Comparison of ENCODE assay signal across 16 cellular contexts in the genomic region with DNA sequence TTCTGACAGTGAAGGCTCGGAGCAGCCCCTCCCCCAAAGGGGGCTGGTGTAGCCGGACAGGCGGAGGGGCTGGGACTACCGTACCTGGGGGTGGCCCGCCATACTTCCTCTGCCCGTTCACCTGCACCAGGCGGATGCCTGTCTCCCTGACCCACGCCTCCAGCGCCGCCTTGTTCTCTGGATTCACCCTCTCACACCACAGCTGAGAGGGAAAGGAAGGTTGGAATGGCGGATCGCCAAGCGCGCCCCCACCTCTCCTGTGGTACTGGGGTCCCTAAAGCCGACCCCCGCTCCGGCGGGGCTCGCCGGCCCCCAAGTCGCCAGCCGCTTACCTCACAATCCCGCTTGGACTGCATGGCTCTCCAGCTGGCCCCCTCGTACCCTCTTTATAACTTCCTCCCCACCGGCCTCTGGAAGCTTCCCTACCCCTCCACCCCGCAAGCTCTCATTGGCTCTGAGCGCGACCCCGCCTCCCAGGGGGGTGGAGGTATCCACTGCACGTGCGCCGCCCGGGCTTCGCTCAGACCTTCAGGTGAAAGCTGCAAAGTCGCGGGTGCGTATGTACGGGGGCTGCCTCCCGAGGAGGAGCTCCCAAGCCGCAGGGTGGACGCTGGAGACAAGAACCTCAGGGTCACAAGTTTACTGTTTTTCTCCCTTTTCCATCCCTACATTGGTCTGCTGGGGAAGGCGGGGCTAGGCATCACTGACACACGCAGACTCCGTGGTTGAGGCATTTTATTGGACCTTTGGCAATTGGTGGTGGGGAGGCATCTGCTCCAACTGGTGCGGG. TPM values are rescaled to one million over a fixed set of nuclear protein-coding genes. Genes with fewer than 3 reads are reported as not detected.
DNase-seq lines count a peak whose midpoint lies in the region; ATAC-seq and TF ChIP-seq lines count a peak whose summit lies in the region.
"Had no signal": no experiment of that assay in that cellular context is flagged by ENCODE, and none has a peak within 500 bp of the region (broad histone marks: within the 10 kb centered on the region; RNA-seq: fewer than 3 reads in every experiment).

A gene (minus strand): TSS at position 390 of the 790 bp plus-strand sequence. CDS start 34 bp downstream, at position 356.

- H3K4me1 ChIP-seq in H9 (ENCODE audit: insufficient read depth, low read length) (no peaks in the 10 kb centered on the region), neutrophil (ENCODE audit: control insufficient read depth in 1 of 2, insufficient read depth in 1 of 2, low read depth in 1 of 2, low read length in 1 of 2) (no peaks in the 10 kb centered on the region), HAP-1 (peaks cover 8% of the 10 kb centered on the region)

- H3K18ac ChIP-seq in H9 (ENCODE audit: insufficient read length, low read depth, low read length), result no peak within 1 kb of the TSS

- no peaks in the 10 kb centered on the region for H3K23me2 ChIP-seq in H9 (ENCODE audit: insufficient read length, low read depth, low read length, poor library complexity, severe bottlenecking)

- H3K4me1 Mint-ChIP-seq in CD4-positive, alpha-beta T cell (ENCODE audit: low read depth), result no peaks in the 10 kb centered on the region
- H3K4me1 Mint-ChIP-seq in H9, result peaks cover 0 to 6% of the 10 kb centered on the region in 2 experiments; a peak in 1 of 4 replicates
- H3K4me1 Mint-ChIP-seq: activated T-helper 17 cell treated with anti-CD3 and anti-CD28 coated beads, Interleukin-2, amount 50 U/mL, for 72 hours; B cell had no signal

- POLR2A ChIA-PET in CD4-positive, alpha-beta T cell (lab: Charles Lee), result interaction anchor here (1.0 to 1.9 kb wide), 4 partner anchors 10 to 143 kb away, joined by 3 to 6 read pairs (median 4); a partner anchor contains a TSS

- H3K4me3 ChIP-seq in choroid plexus epithelial cell (ENCODE audit: low read depth, low read length) (peak within 1 kb of the TSS; percentile 36), neutrophil (ENCODE audit: low read depth in 1 of 2, low read length in 1 of 2) (no peak within 1 kb of the TSS), HAP-1 (no peak within 1 kb of the TSS)
- H3K4me3 ChIP-seq: mucosa of descending colon had no signal

- no peak within 1 kb of the TSS for H2BK20ac ChIP-seq in H9 (ENCODE audit: low read depth, low read length, poor library complexity, severe bottlenecking)

- no peaks in the 10 kb centered on the region for H4K20me1 ChIP-seq in H9 (ENCODE audit: control insufficient read depth, insufficient read depth, insufficient read length)

- H2BK15ac ChIP-seq in H9 (ENCODE audit: low read depth, low read length), result no peak within 1 kb of the TSS

- peaks cover 96% of the 10 kb centered on the region for H3K36me3 ChIP-seq in neutrophil
- H3K36me3 ChIP-seq in HAP-1 (replicated peaks), result peaks cover 77% of the 10 kb centered on the region

- no peak within 1 kb of the TSS for H2AFZ ChIP-seq in H9 (ENCODE audit: low read length)

- WGBS in H9 (ENCODE audit: extremely low coverage, insufficient read length, low lambda C conversion rate), result no CpG with 5 or more reads among the region's 45 CpGs

- H3K9me3 Mint-ChIP-seq in CD4-positive, alpha-beta T cell, result no peaks in the 10 kb centered on the region
- H3K9me3 Mint-ChIP-seq in H9, result no peaks in the 10 kb centered on the region
- H3K9me3 Mint-ChIP-seq: activated T-helper 17 cell treated with anti-CD3 and anti-CD28 coated beads, Interleukin-2, amount 50 U/mL, for 72 hours had no signal

- no peak within 1 kb of the TSS for H4K5ac ChIP-seq in H9 (ENCODE audit: insufficient read length, low read depth, low read length)

- H3K27ac Mint-ChIP-seq in CD4-positive, alpha-beta T cell, result peak within 1 kb of the TSS; percentile 31
- peak within 1 kb of the TSS in 2 of 3 experiments; percentile 49 to 92; a peak in 4 of 7 replicates for H3K27ac Mint-ChIP-seq in H9
- H3K27ac Mint-ChIP-seq: activated T-helper 17 cell treated with anti-CD3 and anti-CD28 coated beads, Interleukin-2, amount 50 U/mL, for 72 hours; B cell; progenitor cell of endocrine pancreas had no signal

- H2AK5ac ChIP-seq in H9 (ENCODE audit: insufficient read length, low read length), result no peak within 1 kb of the TSS

- CTCF ChIA-PET in CD4-positive, alpha-beta T cell (lab: Charles Lee), result no interaction called here

- H3K27ac ChIP-seq in CD4-positive, alpha-beta T cell (ENCODE audit: low read depth, low read length), result no peak within 1 kb of the TSS
- H3K27ac ChIP-seq in H9 (ENCODE audit: insufficient read length, low read depth, low read length) (no peak within 1 kb of the TSS), neutrophil (peak within 1 kb of the TSS; percentile 8)

- DNase-seq in CD4-positive, alpha-beta T cell, result no peak
- peak; percentile 46 for DNase-seq in H9
- no peak for DNase-seq in choroid plexus epithelial cell (ENCODE audit: low read depth)
- no peak for DNase-seq in dedifferentiated amniotic fluid mesenchymal stem cell (ENCODE audit: extremely low spot score)
- DNase-seq in HAP-1 (ENCODE audit: low spot score in 2 of 2), result no peak
- DNase-seq: foreskin melanocyte, KBM-7, NCI-H1436 treated with DMSO at 0.1 percent for 48 hours, T1000 had no signal

- H3K27me3 Mint-ChIP-seq in CD4-positive, alpha-beta T cell, result no peaks in the 10 kb centered on the region
- H3K27me3 Mint-ChIP-seq in H9 (ENCODE audit: low read depth), result no peaks in the 10 kb centered on the region
- H3K27me3 Mint-ChIP-seq: activated T-helper 17 cell treated with anti-CD3 and anti-CD28 coated beads, Interleukin-2, amount 50 U/mL, for 72 hours; B cell; progenitor cell of endocrine pancreas had no signal

- no peaks in the 10 kb centered on the region for H3K9me3 ChIP-seq in CD4-positive, alpha-beta T cell (ENCODE audit: control insufficient read depth, low read length)
- H3K9me3 ChIP-seq in H9 (ENCODE audit: control insufficient read depth, low read depth, low read length) (no peaks in the 10 kb centered on the region), neutrophil (no peaks in the 10 kb centered on the region), HAP-1 (no peaks in the 10 kb centered on the region)
- H3K9me3 ChIP-seq: mucosa of descending colon had no signal

- intact Hi-C loops in CD4-positive, alpha-beta T cell (cut with DNase I, micrococcal nuclease), result no loop called here

- no peak within 1 kb of the TSS for H3K4me3 Mint-ChIP-seq in CD4-positive, alpha-beta T cell
- H3K4me3 Mint-ChIP-seq in H9, result peak within 1 kb of the TSS in 1 of 2 experiments; percentile 31; a peak in 1 of 5 replicates
- H3K4me3 Mint-ChIP-seq: activated T-helper 17 cell treated with anti-CD3 and anti-CD28 coated beads, Interleukin-2, amount 50 U/mL, for 72 hours; B cell had no signal

- no peak for TF ChIP-seq CTCF in CD4-positive, alpha-beta T cell (IDR thresholded peaks at IDR 0.05)
- TF ChIP-seq CTCF in H9 (conservative IDR thresholded peaks at IDR 0.05) (no peak), choroid plexus epithelial cell (conservative IDR thresholded peaks at IDR 0.05; ENCODE audit: low read depth, low read length) (no peak), neutrophil (IDR thresholded peaks at IDR 0.05) (no peak)

- H3K56ac ChIP-seq in H9 (ENCODE audit: insufficient read length, low read depth, low read length), result no peak within 1 kb of the TSS

- in situ Hi-C loops in HAP-1 (cut with MboI; ENCODE audit: low sequenced_read_pairs), result no loop called here

- H3K14ac ChIP-seq in H9 (ENCODE audit: insufficient read depth, low read length), result no peak within 1 kb of the TSS

- H3K79me1 ChIP-seq in H9 (ENCODE audit: insufficient read depth, low read depth, low read length, poor library complexity, severe bottlenecking), result no peaks in the 10 kb centered on the region

- no peak within 1 kb of the TSS for H4K91ac ChIP-seq in H9 (ENCODE audit: insufficient read length, low read depth, low read length)

- H3K4me2 ChIP-seq in H9 (ENCODE audit: insufficient read depth, insufficient read length, low read length), result no peak within 1 kb of the TSS

- H3K23ac ChIP-seq in H9 (ENCODE audit: insufficient read length, low read depth, low read length), result no peak within 1 kb of the TSS

- H3T11ph ChIP-seq in H9 (ENCODE audit: low read length), result no peak within 1 kb of the TSS

- no peak within 1 kb of the TSS for H2BK5ac ChIP-seq in H9 (ENCODE audit: insufficient read length, low read length)

- no peak within 1 kb of the TSS for H3K9ac ChIP-seq in H9 (ENCODE audit: extremely low read depth, insufficient read length, low read length)

- no peak within 1 kb of the TSS for H2BK12ac ChIP-seq in H9 (ENCODE audit: insufficient read length, low read depth, low read length)

- H2BK120ac ChIP-seq in H9 (ENCODE audit: low read depth, low read length, poor library complexity, severe bottlenecking), result no peak within 1 kb of the TSS

- no peak within 1 kb of the TSS for H3K4ac ChIP-seq in H9 (ENCODE audit: low read depth, low read length)

- H3K27me3 ChIP-seq in CD4-positive, alpha-beta T cell (ENCODE audit: control insufficient read depth, insufficient read depth, low read length), result no peaks in the 10 kb centered on the region
- H3K27me3 ChIP-seq in H9 (ENCODE audit: insufficient read depth, low read length) (no peaks in the 10 kb centered on the region), neutrophil (no peaks in the 10 kb centered on the region), HAP-1 (ENCODE audit: low read depth) (no peaks in the 10 kb centered on the region)

- H3K36me3 Mint-ChIP-seq in CD4-positive, alpha-beta T cell (ENCODE audit: low read depth), result peaks cover 83% of the 10 kb centered on the region
- H3K36me3 Mint-ChIP-seq in H9 (ENCODE audit: insufficient read depth in 1 of 3, low read depth in 3 of 3), result peaks cover 22 to 81% (median 48%) of the 10 kb centered on the region in 3 experiments

- ATAC-seq in CD4-positive, alpha-beta T cell (ENCODE audit: poor library complexity), result no peak
- ATAC-seq in HG02798 (IDR thresholded peaks at IDR 0.05; ENCODE audit: poor library complexity, unreplicated experiment) (no peak), HG02840 (IDR thresholded peaks at IDR 0.05; ENCODE audit: low FRiP score, unreplicated experiment) (no peak)

- H4K8ac ChIP-seq in H9 (replicated peaks; ENCODE audit: insufficient read length, low read depth, low read length), result no peak within 1 kb of the TSS

- no peaks in the 10 kb centered on the region for H3K79me2 ChIP-seq in H9 (ENCODE audit: insufficient read depth, low read length)

RNA-seq across cellular contexts. Expression of the gene that starts here (rescaled TPM):
- 1 to 10 TPM; 1.9 to 2.1 TPM for total RNA-seq in CD4-positive, alpha-beta T cell
- total RNA-seq in H9 (2021), result 2.3 and 2.4 TPM in 2 replicates
